In the genomic region with DNA sequence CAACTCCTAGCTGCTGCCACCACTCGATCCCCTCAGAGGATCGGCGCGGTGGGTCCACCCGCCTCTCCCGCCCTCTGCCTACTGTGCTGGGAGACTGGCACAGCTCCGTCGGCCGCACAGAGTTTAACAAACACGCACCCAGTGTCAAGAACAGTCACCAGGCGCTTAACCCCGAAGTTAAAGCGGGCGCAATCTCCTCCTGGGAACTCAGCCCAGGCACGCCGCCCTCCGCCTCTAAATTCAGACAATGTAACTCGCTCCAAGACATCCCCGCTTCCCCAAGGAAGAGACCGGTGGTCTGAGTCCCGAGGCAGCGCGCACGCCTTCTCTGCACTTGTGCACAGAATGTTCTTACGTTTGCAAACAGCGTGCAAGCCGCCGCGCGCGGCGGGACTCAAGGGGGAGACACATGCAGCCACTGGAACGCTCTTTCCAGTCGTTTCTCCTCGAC, we compare ENCODE assay signal across 9 cellular contexts. TPM values are rescaled to one million over a fixed set of nuclear protein-coding genes. Genes with fewer than 3 reads are reported as not detected.
A peak's percentile ranks its signal among the peaks of the same experiment; 100 is the strongest.
DNase-seq lines count a peak whose midpoint lies in the region; ATAC-seq, FAIRE-seq and TF ChIP-seq lines count a peak whose summit lies in the region.
"Had no signal": no experiment of that assay in that cellular context is flagged by ENCODE, and none has a peak within 500 bp of the region (broad histone marks: within the 10 kb centered on the region; RNA-seq: fewer than 3 reads in every experiment).

No MANE protein-coding gene starts in this region.

- H4K20me1 ChIP-seq in SU-DHL-6 (ENCODE audit: low read depth, low read length) (peaks cover 20% of the 10 kb centered on the region), K562 (replicated peaks; ENCODE audit: control insufficient read depth, insufficient read depth, low read length) (peaks cover 4% of the 10 kb centered on the region; the same call in 1 of the 2 replicates), smooth muscle cell (ENCODE audit: low read depth) (no peaks in the 10 kb centered on the region)

- intact Hi-C loops in K562 (cut with micrococcal nuclease): no loop called here

- TF ChIP-seq CTCF in SU-DHL-6 (IDR thresholded peaks at IDR 0.05; ENCODE audit: insufficient read depth, low read length, poor library complexity, severe bottlenecking) (no peak), K562 (IDR thresholded peaks at IDR 0.05 in 2 of 3, conservative IDR thresholded peaks at IDR 0.05 in 1 of 3; ENCODE audit: insufficient read depth in 2 of 3, low read depth in 1 of 3, low read length in 3 of 3) (no peak), smooth muscle cell (IDR thresholded peaks at IDR 0.05; ENCODE audit: borderline replicate concordance, insufficient read depth, poor library complexity, severe bottlenecking) (no peak)

- H3K27me3 ChIP-seq in SU-DHL-6 (ENCODE audit: low read length): no peaks in the 10 kb centered on the region
- peaks cover 26 to 32% of the 10 kb centered on the region in 2 experiments; a peak in 4 of 5 replicates for H3K27me3 ChIP-seq in K562 (ENCODE audit: control insufficient read depth in 2 of 2, insufficient read depth in 2 of 2, low read length in 2 of 2)
- peaks cover 34% of the 10 kb centered on the region for H3K27me3 ChIP-seq in smooth muscle cell (ENCODE audit: low read depth)

- no peak overlapping the region for H2AFZ ChIP-seq in SU-DHL-6 (ENCODE audit: low read depth, low read length, severe bottlenecking)
- peak overlapping the region; percentile 92 for H2AFZ ChIP-seq in K562 (ENCODE audit: low read depth, low read length)
- peak overlapping the region; percentile 74 for H2AFZ ChIP-seq in smooth muscle cell (ENCODE audit: low read depth)

- H3K9ac ChIP-seq in SU-DHL-6 (ENCODE audit: low read length) (peak overlapping the region; percentile 94), K562 (ENCODE audit: insufficient read depth in 1 of 2, low read depth in 2 of 2, low read length in 2 of 2) (peak overlapping the region in 1 of 2 experiments; percentile 39; a peak in 1 of 4 replicates), smooth muscle cell (ENCODE audit: low read depth) (no peak overlapping the region)

- H3K9me1 ChIP-seq in K562 (ENCODE audit: control insufficient read depth, insufficient read depth, low read length): no peaks in the 10 kb centered on the region

- peak overlapping the region; percentile 84 for H3K4me2 ChIP-seq in SU-DHL-6 (ENCODE audit: low read depth, low read length, poor library complexity, severe bottlenecking)
- peak overlapping the region; percentile 70 for H3K4me2 ChIP-seq in K562 (ENCODE audit: insufficient read depth, low read length)
- H3K4me2 ChIP-seq in smooth muscle cell: peak overlapping the region; percentile 93

- TF ChIP-seq POLR2A in K562 (conservative IDR thresholded peaks at IDR 0.05): no peak

- no peak for TF ChIP-seq EP300 in K562 (IDR thresholded peaks at IDR 0.05; ENCODE audit: low read length)

- TF ChIP-seq RAD21 in K562 (CRISPR knock-in tag; conservative IDR thresholded peaks at IDR 0.05 in 1 of 2, IDR thresholded peaks at IDR 0.05 in 1 of 2): no peak

- FAIRE-seq in K562 (lab: Jason Lieb, UNC): no peak
- FAIRE-seq in HTR-8/SVneo (lab: Jason Lieb, UNC): no peak

- POLR2A ChIA-PET in K562 (lab: Yijun Ruan, JAX): no interaction called here

- ATAC-seq in GM19372 (IDR thresholded peaks at IDR 0.05; ENCODE audit: low read depth, unreplicated experiment): peak; percentile 15
- peak; percentile 19 for ATAC-seq in HG03520 (IDR thresholded peaks at IDR 0.05; ENCODE audit: unreplicated experiment)
- ATAC-seq in K562: peak; percentile 77

- no peaks in the 10 kb centered on the region for H3K9me3 ChIP-seq in SU-DHL-6 (ENCODE audit: insufficient read depth, low read length)
- H3K9me3 ChIP-seq in K562 (replicated peaks; ENCODE audit: control insufficient read depth, insufficient read depth, low read depth, low read length): no peaks in the 10 kb centered on the region
- H3K9me3 ChIP-seq in smooth muscle cell (replicated peaks; ENCODE audit: low read depth): no peaks in the 10 kb centered on the region

- H3K27ac ChIP-seq in SU-DHL-6 (ENCODE audit: low read depth, low read length) (peak overlapping the region; percentile 94), K562 (ENCODE audit: extremely low read depth, low read depth, low read length) (no peak overlapping the region), smooth muscle cell (ENCODE audit: low read depth) (no peak overlapping the region)

- H3K9me2 ChIP-seq in SU-DHL-6 (replicated peaks; ENCODE audit: insufficient read depth, low read length): no peaks in the 10 kb centered on the region

- peaks cover 0 to 19% of the 10 kb centered on the region in 2 experiments; a peak in 3 of 5 replicates for H3K4me1 ChIP-seq in K562 (replicated peaks in 1 of 2; ENCODE audit: control insufficient read depth in 2 of 2, insufficient read depth in 2 of 2, low read length in 2 of 2)
- peaks cover 55% of the 10 kb centered on the region for H3K4me1 ChIP-seq in smooth muscle cell (ENCODE audit: low read depth)

- H3K36me3 ChIP-seq in SU-DHL-6 (ENCODE audit: low read length): peaks cover 39% of the 10 kb centered on the region
- no peaks in the 10 kb centered on the region for H3K36me3 ChIP-seq in K562 (ENCODE audit: control insufficient read depth, insufficient read depth, low read length)
- H3K36me3 ChIP-seq in smooth muscle cell (ENCODE audit: low read depth): no peaks in the 10 kb centered on the region

- CTCF ChIA-PET in K562 (lab: Yijun Ruan, JAX; ENCODE audit: low intra/inter-chr PET ratio): no interaction called here

- H3F3A ChIP-seq in SU-DHL-6 (ENCODE audit: insufficient read depth) (peaks cover 66% of the 10 kb centered on the region), smooth muscle cell (ENCODE audit: low read depth) (peaks cover 4% of the 10 kb centered on the region)

- H3K4me3 ChIP-seq in SU-DHL-6 (ENCODE audit: insufficient read depth, low read length, poor library complexity, severe bottlenecking): peak overlapping the region; percentile 89
- H3K4me3 ChIP-seq in K562: peak overlapping the region; percentile 21; the same call in 1 of the 2 replicates
- H3K4me3 ChIP-seq in smooth muscle cell: peak overlapping the region; percentile 56

- under 1% methylated on average over 17 of the region's 35 CpGs for WGBS in K562 (ENCODE audit: insufficient coverage, low coverage, missing lambda C conversion rate)
- under 1% methylated on average over 35 of the region's 35 CpGs for WGBS in smooth muscle cell (ENCODE audit: low lambda C conversion rate)

- DNase-seq in CD1c-positive myeloid dendritic cell (ENCODE audit: extremely low spot score) (peak; percentile 69), K562 (ENCODE audit: extremely low read depth in 1 of 4, low spot score in 3 of 4) (peak in 3 of 4 experiments; percentile 28 to 49 (median 28)), islet precursor cell (peak; percentile 78), smooth muscle cell (lab: John Stamatoyannopoulos, UW; ENCODE audit: unreplicated experiment) (peak; percentile 34), HTR-8/SVneo (ENCODE audit: insufficient read length, low spot score) (no peak)

- in situ Hi-C loops in K562 (cut with MboI): no loop called here

- H3K79me2 ChIP-seq in SU-DHL-6 (ENCODE audit: insufficient read depth, low read length): peaks cover 39% of the 10 kb centered on the region
- no peaks in the 10 kb centered on the region for H3K79me2 ChIP-seq in K562 (ENCODE audit: control insufficient read depth, insufficient read depth, low read length)
- H3K79me2 ChIP-seq in smooth muscle cell (ENCODE audit: low read depth): no peaks in the 10 kb centered on the region

- no TSS peak for BruUV-seq in K562 (replicated peaks; lab: Mats Ljungman, UMichigan)

TF ChIP-seq in K562, 482 proteins besides CTCF, POLR2A, EP300 and RAD21 (continues in another document):
- TF ChIP-seq TCF7L2 (IDR thresholded peaks at IDR 0.05; ENCODE audit: low read depth, low read length) (no peak), PML (IDR thresholded peaks at IDR 0.05; ENCODE audit: low read length) (no peak), HDAC6 (IDR thresholded peaks at IDR 0.05; ENCODE audit: low read depth, low read length) (peak; percentile 39; the same call in 1 of the 2 replicates)
- TF ChIP-seq, protein P1, sequence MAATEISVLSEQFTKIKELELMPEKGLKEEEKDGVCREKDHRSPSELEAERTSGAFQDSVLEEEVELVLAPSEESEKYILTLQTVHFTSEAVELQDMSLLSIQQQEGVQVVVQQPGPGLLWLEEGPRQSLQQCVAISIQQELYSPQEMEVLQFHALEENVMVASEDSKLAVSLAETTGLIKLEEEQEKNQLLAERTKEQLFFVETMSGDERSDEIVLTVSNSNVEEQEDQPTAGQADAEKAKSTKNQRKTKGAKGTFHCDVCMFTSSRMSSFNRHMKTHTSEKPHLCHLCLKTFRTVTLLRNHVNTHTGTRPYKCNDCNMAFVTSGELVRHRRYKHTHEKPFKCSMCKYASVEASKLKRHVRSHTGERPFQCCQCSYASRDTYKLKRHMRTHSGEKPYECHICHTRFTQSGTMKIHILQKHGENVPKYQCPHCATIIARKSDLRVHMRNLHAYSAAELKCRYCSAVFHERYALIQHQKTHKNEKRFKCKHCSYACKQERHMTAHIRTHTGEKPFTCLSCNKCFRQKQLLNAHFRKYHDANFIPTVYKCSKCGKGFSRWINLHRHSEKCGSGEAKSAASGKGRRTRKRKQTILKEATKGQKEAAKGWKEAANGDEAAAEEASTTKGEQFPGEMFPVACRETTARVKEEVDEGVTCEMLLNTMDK (IDR thresholded peaks at IDR 0.05; ENCODE audit: borderline replicate concordance, insufficient read depth, low read depth, low read length, poor library complexity, severe bottlenecking): peak; percentile 71

RNA-seq across cellular contexts. Expression of a gene that starts 0.5 kb away (rescaled TPM):
- 0.25 and 1.1 TPM in 2 replicates for total RNA-seq in K562 (2011; cell fraction: chromatin; rRNA removed; ENCODE audit: low replicate concordance)
- 0.92 and 1.0 TPM in 2 replicates for total RNA-seq in K562 (2011; cell fraction: nucleolus; rRNA removed)
- total RNA-seq in K562 (2011; cell fraction: nucleoplasm; rRNA removed): 1.1 and 1.3 TPM in 2 replicates
- total RNA-seq in K562 (2014; rRNA removed) (not detected in 2 replicates), K562 (2014; rRNA removed; fragmentation: Illumina TruSeq; extraction: Trizol) (0.18 TPM in 1 of 2 replicates, not detected in the other), K562 (2015; rRNA removed; fragmentation: Illumina TruSeq; extraction: Trizol) (0.08 TPM in 1 of 2 replicates, not detected in the other), K562 (2021) (0.22 and 0.49 TPM in 2 replicates), smooth muscle cell (3.7 and 4.0 TPM in 2 replicates)
- polyA plus RNA-seq in K562 (2011; rRNA removed) (0.45 and 0.53 TPM in 2 replicates), K562 (2014; fragmentation: Illumina TruSeq; extraction: Trizol) (0.11 TPM in 1 of 2 replicates, not detected in the other), K562 (2014; fragmentation: Nextera tagmentation; extraction: Ambion mirVana) (under 1 TPM; 0.14 to 0.15 TPM), K562 (2014; rRNA removed) (0.07 TPM in 2 replicates), smooth muscle cell (2.1 and 2.8 TPM in 2 replicates)
- 0.52 and 1.1 TPM in 2 replicates for polyA plus RNA-seq in K562 (2011; cell fraction: cytosol; rRNA removed)
- polyA plus RNA-seq in K562 (2011; cell fraction: nucleus; rRNA removed): 0.32 and 0.61 TPM in 2 replicates
- 0.07 TPM in 2 replicates for polyA plus RNA-seq in K562 (2012)
- 0.51 and 1.1 TPM in 2 replicates for polyA minus RNA-seq in K562 (2011; rRNA and poly(A)+ RNA removed)
- polyA minus RNA-seq in K562 (2011; cell fraction: cytosol; rRNA and poly(A)+ RNA removed): not detected in 2 replicates
- 0.40 TPM in 1 of 2 replicates, not detected in the other for polyA minus RNA-seq in K562 (2011; cell fraction: nucleus; rRNA and poly(A)+ RNA removed)
- total RNA-seq: LHCN-M2 had no signal

Comparison
In these comparisons a context has a peak if more than half of its experiments do, and no peak if none do; other contexts are left out.
1. ATAC-seq: peak in every context shown above with its lines; median percentile 77 in K562; 19 in HG03520; 15 in GM19372.
2. H3K4me3 ChIP-seq: peak in every context shown above with its lines; median percentile 89 in SU-DHL-6; 56 in smooth muscle cell; 21 in K562.